Comparison of ENCODE assay signal across 1 cellular context in the genomic region with DNA sequence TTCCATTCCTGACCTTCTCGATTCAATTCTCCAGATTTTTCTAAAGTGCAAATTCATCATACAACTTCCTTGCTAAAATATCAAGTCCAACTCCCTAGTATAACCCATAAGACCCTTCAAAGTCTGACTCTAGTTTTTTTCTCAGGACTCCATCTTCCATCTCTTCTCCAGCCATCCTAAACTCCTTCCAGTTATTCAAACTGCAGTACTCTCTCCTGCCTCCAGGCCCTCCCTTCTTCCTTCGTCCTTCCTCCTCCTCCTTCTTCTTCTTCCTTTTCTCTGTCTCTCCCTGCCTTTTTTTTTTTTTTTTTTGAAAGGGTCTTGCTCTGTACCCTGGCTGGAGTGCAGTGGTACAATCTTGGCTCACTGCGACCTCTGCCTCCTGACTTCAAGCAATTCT.
TF ChIP-seq lines count a peak whose summit lies in the region.

No MANE protein-coding gene starts in this region.

TF ChIP-seq in neural cell, 6 proteins besides CTCF, POLR2A, EP300 and RAD21 (continued from another document):
- TF ChIP-seq, protein P1, sequence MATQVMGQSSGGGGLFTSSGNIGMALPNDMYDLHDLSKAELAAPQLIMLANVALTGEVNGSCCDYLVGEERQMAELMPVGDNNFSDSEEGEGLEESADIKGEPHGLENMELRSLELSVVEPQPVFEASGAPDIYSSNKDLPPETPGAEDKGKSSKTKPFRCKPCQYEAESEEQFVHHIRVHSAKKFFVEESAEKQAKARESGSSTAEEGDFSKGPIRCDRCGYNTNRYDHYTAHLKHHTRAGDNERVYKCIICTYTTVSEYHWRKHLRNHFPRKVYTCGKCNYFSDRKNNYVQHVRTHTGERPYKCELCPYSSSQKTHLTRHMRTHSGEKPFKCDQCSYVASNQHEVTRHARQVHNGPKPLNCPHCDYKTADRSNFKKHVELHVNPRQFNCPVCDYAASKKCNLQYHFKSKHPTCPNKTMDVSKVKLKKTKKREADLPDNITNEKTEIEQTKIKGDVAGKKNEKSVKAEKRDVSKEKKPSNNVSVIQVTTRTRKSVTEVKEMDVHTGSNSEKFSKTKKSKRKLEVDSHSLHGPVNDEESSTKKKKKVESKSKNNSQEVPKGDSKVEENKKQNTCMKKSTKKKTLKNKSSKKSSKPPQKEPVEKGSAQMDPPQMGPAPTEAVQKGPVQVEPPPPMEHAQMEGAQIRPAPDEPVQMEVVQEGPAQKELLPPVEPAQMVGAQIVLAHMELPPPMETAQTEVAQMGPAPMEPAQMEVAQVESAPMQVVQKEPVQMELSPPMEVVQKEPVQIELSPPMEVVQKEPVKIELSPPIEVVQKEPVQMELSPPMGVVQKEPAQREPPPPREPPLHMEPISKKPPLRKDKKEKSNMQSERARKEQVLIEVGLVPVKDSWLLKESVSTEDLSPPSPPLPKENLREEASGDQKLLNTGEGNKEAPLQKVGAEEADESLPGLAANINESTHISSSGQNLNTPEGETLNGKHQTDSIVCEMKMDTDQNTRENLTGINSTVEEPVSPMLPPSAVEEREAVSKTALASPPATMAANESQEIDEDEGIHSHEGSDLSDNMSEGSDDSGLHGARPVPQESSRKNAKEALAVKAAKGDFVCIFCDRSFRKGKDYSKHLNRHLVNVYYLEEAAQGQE (IDR thresholded peaks at IDR 0.05; ENCODE audit: borderline replicate concordance) = no peak
- TF ChIP-seq SMC3 (conservative IDR thresholded peaks at IDR 0.05; ENCODE audit: poor library complexity) (no peak), EZH2 (IDR thresholded peaks at IDR 0.05; ENCODE audit: borderline replicate concordance, insufficient read depth, low read length, poor library complexity, severe bottlenecking) (no peak), MXI1 (conservative IDR thresholded peaks at IDR 0.05; ENCODE audit: poor library complexity, severe bottlenecking) (no peak)
